ENCODE assay signal across 19 cellular contexts in genomic region chr7:88452648-88453047, GRCh38.
"Had no signal": no experiment of that assay in that cellular context is flagged by ENCODE, and none has a peak within 500 bp of the region (broad histone marks: within the 10 kb centered on the region; RNA-seq: fewer than 3 reads in every experiment).

No MANE protein-coding gene starts in this region.

- H3K4me1 Mint-ChIP-seq: activated B cell treated with CpG ODN at 0.5 μM for 24 hours; activated CD4-positive, alpha-beta T cell treated with anti-CD3 and anti-CD28 coated beads, Interleukin-2, amount 10 ng/mL, durations not matched to agents 7 days and 5 days; activated naive CD4-positive, alpha-beta T cell treated with anti-CD3 and anti-CD28 coated beads, Interleukin-2, amount 50 U/mL, for 24 hours; central memory CD8-positive, alpha-beta T cell; memory B cell had no signal

- H3K36me3 Mint-ChIP-seq: activated naive CD4-positive, alpha-beta T cell treated with anti-CD3 and anti-CD28 coated beads, Interleukin-2, amount 50 U/mL, for 24 hours; memory B cell; natural killer cell treated with Interleukin-12 subunit alpha and Interleukin-12 subunit beta and Interleukin-15 and Interleukin-18, amount 100 ng/mL, for 72 hours; type B pancreatic cell had no signal

- H3K27ac Mint-ChIP-seq: activated B cell treated with CpG ODN at 0.5 μM for 24 hours; activated CD4-positive, alpha-beta T cell treated with anti-CD3 and anti-CD28 coated beads, Interleukin-2, amount 10 ng/mL, durations not matched to agents 7 days and 5 days; activated naive CD4-positive, alpha-beta T cell treated with anti-CD3 and anti-CD28 coated beads, Interleukin-2, amount 50 U/mL, for 24 hours; memory B cell; natural killer cell treated with Interleukin-12 subunit alpha and Interleukin-12 subunit beta and Interleukin-15 and Interleukin-18, amount 100 ng/mL, for 72 hours; type B pancreatic cell had no signal

- H3K4me1 ChIP-seq: body of pancreas, heart left ventricle, left lung, psoas muscle, spleen had no signal

- H3K4me3 Mint-ChIP-seq: activated B cell treated with CpG ODN at 0.5 μM for 24 hours; activated CD4-positive, alpha-beta T cell treated with anti-CD3 and anti-CD28 coated beads, Interleukin-2, amount 10 ng/mL, durations not matched to agents 7 days and 5 days; activated naive CD4-positive, alpha-beta T cell treated with anti-CD3 and anti-CD28 coated beads, Interleukin-2, amount 50 U/mL, for 24 hours; central memory CD8-positive, alpha-beta T cell; memory B cell; natural killer cell treated with Interleukin-12 subunit alpha and Interleukin-12 subunit beta and Interleukin-15 and Interleukin-18, amount 100 ng/mL, for 72 hours; type B pancreatic cell had no signal

- H3K36me3 ChIP-seq: heart left ventricle, left lung, spleen had no signal

- H3K9me3 Mint-ChIP-seq: activated B cell treated with CpG ODN at 0.5 μM for 24 hours; activated CD4-positive, alpha-beta T cell treated with anti-CD3 and anti-CD28 coated beads, Interleukin-2, amount 10 ng/mL, durations not matched to agents 7 days and 5 days; activated naive CD4-positive, alpha-beta T cell treated with anti-CD3 and anti-CD28 coated beads, Interleukin-2, amount 50 U/mL, for 24 hours; central memory CD8-positive, alpha-beta T cell; memory B cell; type B pancreatic cell had no signal

- H3K27me3 ChIP-seq: body of pancreas, heart left ventricle, left lung, spleen had no signal

- H3K4me3 ChIP-seq: body of pancreas, heart left ventricle, left lung, psoas muscle, spleen had no signal

- H3K27ac ChIP-seq: body of pancreas, heart left ventricle, left lung, psoas muscle, spleen had no signal

- DNase-seq: activated B cell treated with CpG ODN at 0.5 μM for 24 hours; activated CD4-positive, alpha-beta T cell treated with anti-CD3 and anti-CD28 coated beads, Interleukin-2, amount 10 ng/mL, durations not matched to agents 7 days and 5 days; activated T-cell treated with anti-CD3 and anti-CD28 coated beads for 4 hours; amniotic stem cell; body of pancreas; cortex of kidney; effector CD8-positive, alpha-beta T cell; heart left ventricle; left lung; psoas muscle; spleen; stimulated activated CD4-positive, alpha-beta T cell treated with anti-CD3 and anti-CD28 coated beads, Interleukin-1b, Interleukin-23, amount 100 ng/mL, for 48 hours; stimulated activated naive CD4-positive, alpha-beta T cell had no signal

- H3K27me3 Mint-ChIP-seq: activated B cell treated with CpG ODN at 0.5 μM for 24 hours; activated CD4-positive, alpha-beta T cell treated with anti-CD3 and anti-CD28 coated beads, Interleukin-2, amount 10 ng/mL, durations not matched to agents 7 days and 5 days; activated naive CD4-positive, alpha-beta T cell treated with anti-CD3 and anti-CD28 coated beads, Interleukin-2, amount 50 U/mL, for 24 hours; central memory CD8-positive, alpha-beta T cell; memory B cell; natural killer cell treated with Interleukin-12 subunit alpha and Interleukin-12 subunit beta and Interleukin-15 and Interleukin-18, amount 100 ng/mL, for 72 hours; type B pancreatic cell had no signal

- ATAC-seq: body of pancreas; heart left ventricle; left lung; natural killer cell treated with Interleukin-12 subunit alpha and Interleukin-12 subunit beta and Interleukin-15 and Interleukin-18, amount 100 ng/mL, for 72 hours; psoas muscle; sciatic nerve had no signal

- H3K9me3 ChIP-seq: body of pancreas, heart left ventricle, left lung, psoas muscle, spleen had no signal
